8 cellular contexts compared by ENCODE assay signal in genomic region chr22:36470162-36470993, GRCh38. TPM values are rescaled to one million over a fixed set of nuclear protein-coding genes. Genes with fewer than 3 reads are reported as not detected.
A peak's percentile ranks its signal among the peaks of the same experiment; 100 is the strongest.
DNase-seq lines count a peak whose midpoint lies in the region; ATAC-seq lines count a peak whose summit lies in the region.

No MANE protein-coding gene starts in this region.

- H3K9me3 Mint-ChIP-seq in activated CD4-positive, alpha-beta memory T cell treated with anti-CD3 and anti-CD28 coated beads, Interleukin-2, amount 10 ng/mL, durations not matched to agents 7 days and 5 days: no peaks in the 10 kb centered on the region

- no peak overlapping the region for H3K4me3 Mint-ChIP-seq in activated CD4-positive, alpha-beta memory T cell treated with anti-CD3 and anti-CD28 coated beads, Interleukin-2, amount 10 ng/mL, durations not matched to agents 7 days and 5 days

- DNase-seq in AG20443 (ENCODE audit: low spot score) (peak; percentile 82), H4 (ENCODE audit: low spot score) (peak; percentile 79), NCI-H748 (lab: John Stamatoyannopoulos, UW; ENCODE audit: unreplicated experiment) (peak; percentile 65), ecto neural progenitor cell (ENCODE audit: low spot score) (peak; percentile 88), lung microvascular endothelial cell (ENCODE audit: low read depth in 2 of 2) (peak; percentile 91 to 92)
- peak; percentile 87 for DNase-seq in activated CD4-positive, alpha-beta memory T cell treated with anti-CD3 and anti-CD28 coated beads, Interleukin-2, amount 10 ng/mL, durations not matched to agents 7 days and 5 days
- peak; percentile 65 to 76 (median 76) for DNase-seq in stimulated activated CD4-positive, alpha-beta T cell treated with anti-CD3 and anti-CD28 coated beads, TNF-alpha, amount 100 ng/mL, for 24 hours (ENCODE audit: low read depth in 3 of 3)

- no peak for ATAC-seq in GM19395 (IDR thresholded peaks at IDR 0.05; ENCODE audit: unreplicated experiment)

- no peaks in the 10 kb centered on the region for H3K27me3 Mint-ChIP-seq in activated CD4-positive, alpha-beta memory T cell treated with anti-CD3 and anti-CD28 coated beads, Interleukin-2, amount 10 ng/mL, durations not matched to agents 7 days and 5 days

- peaks cover 31% of the 10 kb centered on the region for H3K4me1 Mint-ChIP-seq in activated CD4-positive, alpha-beta memory T cell treated with anti-CD3 and anti-CD28 coated beads, Interleukin-2, amount 10 ng/mL, durations not matched to agents 7 days and 5 days

- peaks cover 45% of the 10 kb centered on the region for H3K36me3 Mint-ChIP-seq in activated CD4-positive, alpha-beta memory T cell treated with anti-CD3 and anti-CD28 coated beads, Interleukin-2, amount 10 ng/mL, durations not matched to agents 7 days and 5 days (ENCODE audit: low read depth)

- POLR2A ChIA-PET in activated CD4-positive, alpha-beta memory T cell treated with anti-CD3 and anti-CD28 coated beads, Interleukin-2, amount 10 ng/mL, durations not matched to agents 7 days and 5 days (lab: Charles Lee): interaction anchor here (0.9 to 1.9 kb wide), 13 partner anchors 12 to 163 kb away, joined by 3 to 11 read pairs (median 4); partner anchors contain the start of gene MYH9

- CTCF ChIA-PET in activated CD4-positive, alpha-beta memory T cell treated with anti-CD3 and anti-CD28 coated beads, Interleukin-2, amount 10 ng/mL, durations not matched to agents 7 days and 5 days (lab: Charles Lee): interaction anchor here (0.5 to 5.4 kb wide), 44 partner anchors 9 to 234 kb away, joined by 3 to 43 read pairs (median 5); partner anchors contain the start of genes MYH9 and TXN2

- peak overlapping the region; percentile 73 for H3K27ac Mint-ChIP-seq in activated CD4-positive, alpha-beta memory T cell treated with anti-CD3 and anti-CD28 coated beads, Interleukin-2, amount 10 ng/mL, durations not matched to agents 7 days and 5 days

RNA-seq across cellular contexts. Expression of gene TXN2, which starts 11.1 kb away (rescaled TPM):
- total RNA-seq in H4 (2014; rRNA removed; shearing (Covaris generic)): 13.6 and 15.6 TPM in 2 replicates
- total RNA-seq in activated CD4-positive, alpha-beta memory T cell treated with anti-CD3 and anti-CD28 coated beads, Interleukin-2, amount 10 ng/mL, durations not matched to agents 7 days and 5 days: 10 to 100 TPM; 72.3 to 73.2 TPM
- total RNA-seq in lung microvascular endothelial cell: 16.1 and 21.2 TPM in 2 replicates

RNA-seq across cellular contexts. Expression of gene FOXRED2, which starts 36.5 kb away (rescaled TPM):
- total RNA-seq in H4 (2014; rRNA removed; shearing (Covaris generic)): 17.8 and 21.6 TPM in 2 replicates
- total RNA-seq in activated CD4-positive, alpha-beta memory T cell treated with anti-CD3 and anti-CD28 coated beads, Interleukin-2, amount 10 ng/mL, durations not matched to agents 7 days and 5 days: 10 to 100 TPM; 10.1 to 12.9 TPM
- 3.1 and 3.4 TPM in 2 replicates for total RNA-seq in lung microvascular endothelial cell

RNA-seq across cellular contexts. Expression of gene EIF3D, which starts 58.6 kb away (rescaled TPM):
- 320 and 353 TPM in 2 replicates for total RNA-seq in H4 (2014; rRNA removed; shearing (Covaris generic))
- total RNA-seq in activated CD4-positive, alpha-beta memory T cell treated with anti-CD3 and anti-CD28 coated beads, Interleukin-2, amount 10 ng/mL, durations not matched to agents 7 days and 5 days: 100 to 1,000 TPM; 189 to 196 TPM
- 291 and 317 TPM in 2 replicates for total RNA-seq in lung microvascular endothelial cell
